ENCODE assay signal across 30 cellular contexts in the genomic region with DNA sequence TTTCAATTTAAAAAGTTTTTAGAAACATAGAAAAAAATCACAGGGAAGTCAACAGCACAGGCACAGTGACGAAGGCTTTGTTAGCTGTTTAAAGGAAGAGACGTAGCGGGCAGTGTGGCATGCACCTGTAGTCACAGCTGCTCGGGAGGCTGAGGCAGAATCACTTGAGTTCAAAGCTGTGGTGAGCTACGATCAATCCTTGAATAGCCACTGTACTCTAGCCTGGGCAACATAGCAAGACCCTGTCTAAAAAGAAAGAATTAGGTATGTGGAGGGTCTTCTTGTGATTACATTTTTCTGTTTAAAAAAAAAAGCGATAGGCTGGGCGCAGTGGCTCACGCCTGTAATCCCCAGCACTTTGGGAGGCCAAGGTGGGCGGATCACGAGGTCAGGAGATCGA.
"Had no signal": no experiment of that assay in that cellular context is flagged by ENCODE, and none has a peak within 500 bp of the region (broad histone marks: within the 10 kb centered on the region; RNA-seq: fewer than 3 reads in every experiment).

No MANE protein-coding gene starts in this region.

- H3K27ac Mint-ChIP-seq: activated CD4-positive, alpha-beta memory T cell treated with anti-CD3 and anti-CD28 coated beads, Interleukin-2, amount 10 ng/mL, durations not matched to agents 7 days and 5 days; activated CD4-positive, alpha-beta T cell treated with anti-CD3 and anti-CD28 coated beads, Interleukin-2, amount 10 ng/mL, durations not matched to agents 24 days and 14 days; activated T-cell treated with anti-CD3 and anti-CD28 coated beads, Interleukin-2, amount 50 U/mL, for 24 hours; dendritic cell treated with granulocyte-macrophage colony-stimulating factor and Interleukin-4, amounts not matched to agents 40 ng/mL and 50 ng/mL, for 4 days; memory B cell; stimulated activated naive CD8-positive, alpha-beta T cell treated with anti-CD3 and anti-CD28 coated beads, Interleukin-15, Interleukin-2, amounts not matched to agents 100 ng/mL and 50 ng/mL, for 24 hours had no signal

- H3K9me3 Mint-ChIP-seq: activated CD4-positive, alpha-beta memory T cell treated with anti-CD3 and anti-CD28 coated beads, Interleukin-2, amount 10 ng/mL, durations not matched to agents 7 days and 5 days; activated CD4-positive, alpha-beta T cell treated with anti-CD3 and anti-CD28 coated beads, Interleukin-2, amount 10 ng/mL, durations not matched to agents 24 days and 14 days; activated T-cell treated with anti-CD3 and anti-CD28 coated beads, Interleukin-2, amount 50 U/mL, for 24 hours; dendritic cell treated with granulocyte-macrophage colony-stimulating factor and Interleukin-4, amounts not matched to agents 40 ng/mL and 50 ng/mL, for 4 days; memory B cell; naive thymus-derived CD4-positive, alpha-beta T cell; neural crest cell; stimulated activated naive CD8-positive, alpha-beta T cell treated with anti-CD3 and anti-CD28 coated beads, Interleukin-15, Interleukin-2, amounts not matched to agents 100 ng/mL and 50 ng/mL, for 24 hours had no signal

- DNase-seq: activated CD4-positive, alpha-beta memory T cell treated with anti-CD3 and anti-CD28 coated beads, Interleukin-2, amount 10 ng/mL, durations not matched to agents 7 days and 5 days; activated CD4-positive, alpha-beta T cell treated with anti-CD3 and anti-CD28 coated beads, Interleukin-2, amount 10 ng/mL, durations not matched to agents 24 days and 14 days; activated CD4-positive, CD25-positive, alpha-beta regulatory T cell treated with anti-CD3 and anti-CD28 coated beads, Interleukin-2, amount 50 U/mL, for 72 hours; activated CD8-positive, alpha-beta memory T cell treated with anti-CD3 and anti-CD28 coated beads, Interleukin-2, amount 50 U/mL, for 48 hours; activated gamma-delta T cell treated with Interleukin-2 at 50 U/mL for 16 hours; activated naive CD4-positive, alpha-beta T cell treated with anti-CD3 and anti-CD28 coated beads, Interleukin-2, amount 50 U/mL, for 16 hours; activated T-cell treated with anti-CD3 and anti-CD28 coated beads, Interleukin-2, amount 50 U/mL, for 24 hours; amniotic stem cell; brain microvascular endothelial cell; central memory CD4-positive, alpha-beta T cell; effector CD4-positive, alpha-beta T cell; foreskin keratinocyte; islet precursor cell; left colon; midbrain; naive thymus-derived CD4-positive, alpha-beta T cell; nucleus accumbens; stimulated activated CD4-positive, alpha-beta T cell treated with anti-CD3 and anti-CD28 coated beads, Interleukin-12 subunit alpha, Interleukin-12 subunit beta, amount 100 ng/mL, for 4 hours; stimulated activated CD4-positive, alpha-beta T cell treated with anti-CD3 and anti-CD28 coated beads, Interleukin-4, amount 100 ng/mL, for 1 hour; substantia nigra; T-helper 9 cell; upper lobe of left lung had no signal

- H3K4me3 ChIP-seq: esophagus muscularis mucosa, skin epidermis, upper lobe of left lung had no signal

- H3K27me3 Mint-ChIP-seq: activated CD4-positive, alpha-beta memory T cell treated with anti-CD3 and anti-CD28 coated beads, Interleukin-2, amount 10 ng/mL, durations not matched to agents 7 days and 5 days; activated CD4-positive, alpha-beta T cell treated with anti-CD3 and anti-CD28 coated beads, Interleukin-2, amount 10 ng/mL, durations not matched to agents 24 days and 14 days; activated T-cell treated with anti-CD3 and anti-CD28 coated beads, Interleukin-2, amount 50 U/mL, for 24 hours; dendritic cell treated with granulocyte-macrophage colony-stimulating factor and Interleukin-4, amounts not matched to agents 40 ng/mL and 50 ng/mL, for 4 days; memory B cell; naive thymus-derived CD4-positive, alpha-beta T cell; stimulated activated naive CD8-positive, alpha-beta T cell treated with anti-CD3 and anti-CD28 coated beads, Interleukin-15, Interleukin-2, amounts not matched to agents 100 ng/mL and 50 ng/mL, for 24 hours had no signal

- H3K27me3 ChIP-seq: brain microvascular endothelial cell, esophagus muscularis mucosa, foreskin keratinocyte, upper lobe of left lung had no signal

- H3K4me1 Mint-ChIP-seq: activated CD4-positive, alpha-beta memory T cell treated with anti-CD3 and anti-CD28 coated beads, Interleukin-2, amount 10 ng/mL, durations not matched to agents 7 days and 5 days; memory B cell; neural crest cell had no signal

- ATAC-seq: foreskin keratinocyte; naive thymus-derived CD4-positive, alpha-beta T cell; sciatic nerve had no signal

- H3K9me3 ChIP-seq: esophagus muscularis mucosa, upper lobe of left lung had no signal

- H3K4me1 ChIP-seq: foreskin keratinocyte, parathyroid adenoma had no signal

- H3K4me3 Mint-ChIP-seq: activated CD4-positive, alpha-beta memory T cell treated with anti-CD3 and anti-CD28 coated beads, Interleukin-2, amount 10 ng/mL, durations not matched to agents 7 days and 5 days; activated CD4-positive, alpha-beta T cell treated with anti-CD3 and anti-CD28 coated beads, Interleukin-2, amount 10 ng/mL, durations not matched to agents 24 days and 14 days; activated T-cell treated with anti-CD3 and anti-CD28 coated beads, Interleukin-2, amount 50 U/mL, for 24 hours; dendritic cell treated with granulocyte-macrophage colony-stimulating factor and Interleukin-4, amounts not matched to agents 40 ng/mL and 50 ng/mL, for 4 days; memory B cell; naive thymus-derived CD4-positive, alpha-beta T cell; neural crest cell; stimulated activated naive CD8-positive, alpha-beta T cell treated with anti-CD3 and anti-CD28 coated beads, Interleukin-15, Interleukin-2, amounts not matched to agents 100 ng/mL and 50 ng/mL, for 24 hours had no signal

- H3K27ac ChIP-seq: brain microvascular endothelial cell, esophagus muscularis mucosa, foreskin keratinocyte, parathyroid adenoma, skin epidermis had no signal
